Comparison of ENCODE assay signal across 8 cellular contexts in the genomic region with DNA sequence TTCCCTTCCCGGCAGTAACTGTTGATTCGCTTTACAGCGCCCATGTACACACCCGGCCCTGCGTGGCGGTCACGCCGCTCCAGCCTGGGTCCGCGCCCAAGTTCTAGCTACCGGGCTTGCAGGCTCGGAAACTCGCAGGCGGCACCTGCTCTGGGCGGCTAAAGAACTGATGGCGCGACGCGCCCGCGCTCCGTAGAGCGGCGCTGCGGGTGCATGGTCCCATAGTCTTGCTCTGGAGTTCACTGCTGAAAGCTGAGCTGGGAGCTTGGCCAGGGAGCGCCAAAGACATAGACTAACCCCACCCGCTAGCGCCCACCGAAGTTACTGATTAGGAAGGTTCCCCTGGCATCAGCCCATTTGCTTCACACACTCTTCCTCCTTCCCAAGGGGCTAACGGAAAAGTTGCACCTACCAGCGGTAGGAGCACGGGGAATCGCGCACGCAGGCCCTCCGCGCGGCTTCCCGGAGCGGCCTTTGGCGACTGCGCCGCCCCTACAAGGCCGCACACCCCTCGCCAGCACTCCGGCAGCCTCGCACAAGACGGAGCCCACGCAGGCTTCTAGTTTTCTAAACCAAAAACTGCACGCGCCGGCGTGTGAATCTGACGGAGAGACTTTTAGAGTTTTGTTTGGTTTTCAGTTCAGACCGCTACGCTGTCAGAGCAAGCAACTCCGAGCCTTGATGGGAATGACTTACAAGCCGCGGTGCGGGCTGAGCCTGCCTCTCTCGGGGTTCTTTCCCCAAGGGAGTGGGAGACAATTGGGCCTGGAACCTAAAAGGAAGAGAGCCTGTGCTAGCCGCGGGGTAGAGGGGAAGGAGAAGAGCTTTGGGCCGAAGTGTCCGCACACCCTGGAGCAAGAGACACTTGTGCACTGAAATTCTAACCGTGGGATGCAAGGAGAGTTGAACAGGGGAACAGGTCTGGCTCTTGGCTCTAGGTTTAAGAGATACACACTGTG. TPM values are rescaled to one million over a fixed set of nuclear protein-coding genes. Genes with fewer than 3 reads are reported as not detected.
A peak's percentile ranks its signal among the peaks of the same experiment; 100 is the strongest.
DNase-seq lines count a peak whose midpoint lies in the region; ATAC-seq and TF ChIP-seq lines count a peak whose summit lies in the region.

No MANE protein-coding gene starts in this region.

- TF ChIP-seq CTCF in DND-41 (IDR thresholded peaks at IDR 0.05; ENCODE audit: borderline replicate concordance, extremely low read depth, low read length, poor library complexity, severe bottlenecking), result no peak
- no peak for TF ChIP-seq CTCF in coronary artery (IDR thresholded peaks at IDR 0.05)
- no peak for TF ChIP-seq CTCF in lower leg skin (IDR thresholded peaks at IDR 0.05)

- peak overlapping the region; percentile 39; the same call in 1 of the 2 replicates for H3K9ac ChIP-seq in DND-41 (ENCODE audit: low read depth, low read length)
- peak overlapping the region in 3 of 5 donors; percentile 2 to 66 (median 23) for H3K9ac ChIP-seq in subcutaneous abdominal adipose tissue (ENCODE audit: low read length in 5 of 5)

- H3K27ac ChIP-seq in DND-41 (ENCODE audit: low read length) (no peak overlapping the region; the same call in 1 of the 2 replicates), coronary artery (no peak overlapping the region), subcutaneous abdominal adipose tissue (ENCODE audit: low read depth, low read length) (no peak overlapping the region)

- 0% methylated on average over 47 to 54 of the region's 66 CpGs for WGBS in lower leg skin, 2 donors

- no peaks in the 10 kb centered on the region for H3K27me3 ChIP-seq in DND-41 (ENCODE audit: insufficient read depth, low read length, poor library complexity)
- H3K27me3 ChIP-seq in subcutaneous abdominal adipose tissue (ENCODE audit: control insufficient read depth in 5 of 5, insufficient read depth in 4 of 5, low read length in 5 of 5), result peaks cover 48 to 75% (median 68%) of the 10 kb centered on the region in 5 donors

- H3K36me3 ChIP-seq in DND-41 (ENCODE audit: insufficient read depth, low read length) (no peaks in the 10 kb centered on the region), subcutaneous abdominal adipose tissue (ENCODE audit: control insufficient read depth in 5 of 5, insufficient read depth in 5 of 5, low read length in 5 of 5) (no peaks in the 10 kb centered on the region)

- H2AFZ ChIP-seq in DND-41 (ENCODE audit: low read depth, low read length), result peak overlapping the region; percentile 55

- intact Hi-C loops in lower leg skin (cut with DNase I; ENCODE audit: low total_unique reads), result no loop called here

- H3K4me1 ChIP-seq in DND-41 (ENCODE audit: insufficient read depth, low read length) (peaks cover 9% of the 10 kb centered on the region), subcutaneous abdominal adipose tissue (ENCODE audit: control insufficient read depth in 5 of 5, insufficient read depth in 5 of 5, low read length in 5 of 5) (peaks cover 1 to 54% (median 48%) of the 10 kb centered on the region in 5 donors)

- H4K20me1 ChIP-seq in DND-41 (ENCODE audit: insufficient read depth, low read length), result no peaks in the 10 kb centered on the region

- no peaks in the 10 kb centered on the region for H3K79me2 ChIP-seq in DND-41 (ENCODE audit: insufficient read depth, low read length)

- DNase-seq in DND-41 (no peak), RPMI7951 (ENCODE audit: low read depth) (peak; percentile 32), coronary artery (ENCODE audit: low spot score) (no peak), lower leg skin (ENCODE audit: low spot score in 2 of 2) (peak in 1 of 2 donors; percentile 86), GDM1 (lab: John Stamatoyannopoulos, UW) (no peak)

- ATAC-seq in DND-41 (ENCODE audit: insufficient read depth, low read depth) (no peak), HG02938 (IDR thresholded peaks at IDR 0.05; ENCODE audit: unreplicated experiment) (peak; percentile 22), GM21381 (IDR thresholded peaks at IDR 0.05; ENCODE audit: unreplicated experiment) (no peak)

- H3K9me3 ChIP-seq in DND-41 (ENCODE audit: insufficient read depth, low read length, severe bottlenecking) (no peaks in the 10 kb centered on the region), subcutaneous abdominal adipose tissue (ENCODE audit: control insufficient read depth in 5 of 5, low read length in 5 of 5) (no peaks in the 10 kb centered on the region)

- TF ChIP-seq POLR2A in lower leg skin (IDR thresholded peaks at IDR 0.05), result no peak

- H3K4me2 ChIP-seq in DND-41 (ENCODE audit: insufficient read depth, low read length), result peak overlapping the region; percentile 65

- peak overlapping the region in 1 of 2 experiments; percentile 61; a peak in 2 of 4 replicates for H3K4me3 ChIP-seq in DND-41 (ENCODE audit: low read depth in 1 of 2, low read length in 2 of 2)
- peak overlapping the region; percentile 76 for H3K4me3 ChIP-seq in coronary artery
- H3K4me3 ChIP-seq in lower leg skin (ENCODE audit: low read depth, poor library complexity, severe bottlenecking), result peak overlapping the region; percentile 31
- H3K4me3 ChIP-seq in subcutaneous abdominal adipose tissue (ENCODE audit: low read depth in 1 of 5, low read length in 5 of 5), result peak overlapping the region; percentile 54 to 87 (median 73)

RNA-seq across cellular contexts. Expression of a gene that starts 1.0 kb away (rescaled TPM):
- 0.29 and 0.36 TPM in 2 replicates for total RNA-seq in RPMI7951 (2014; rRNA removed; shearing (Covaris generic))
- total RNA-seq in lower leg skin, result not detected
